ENCODE assay signal across 1 cellular context in genomic region chr5:181173420-181174342, GRCh38.
TF ChIP-seq lines count a peak whose summit lies in the region.

No MANE protein-coding gene starts in this region.

TF ChIP-seq in HepG2, 621 proteins besides CTCF, POLR2A, EP300 and RAD21 (continued from another document and continues in another):
- TF ChIP-seq, protein P1, sequence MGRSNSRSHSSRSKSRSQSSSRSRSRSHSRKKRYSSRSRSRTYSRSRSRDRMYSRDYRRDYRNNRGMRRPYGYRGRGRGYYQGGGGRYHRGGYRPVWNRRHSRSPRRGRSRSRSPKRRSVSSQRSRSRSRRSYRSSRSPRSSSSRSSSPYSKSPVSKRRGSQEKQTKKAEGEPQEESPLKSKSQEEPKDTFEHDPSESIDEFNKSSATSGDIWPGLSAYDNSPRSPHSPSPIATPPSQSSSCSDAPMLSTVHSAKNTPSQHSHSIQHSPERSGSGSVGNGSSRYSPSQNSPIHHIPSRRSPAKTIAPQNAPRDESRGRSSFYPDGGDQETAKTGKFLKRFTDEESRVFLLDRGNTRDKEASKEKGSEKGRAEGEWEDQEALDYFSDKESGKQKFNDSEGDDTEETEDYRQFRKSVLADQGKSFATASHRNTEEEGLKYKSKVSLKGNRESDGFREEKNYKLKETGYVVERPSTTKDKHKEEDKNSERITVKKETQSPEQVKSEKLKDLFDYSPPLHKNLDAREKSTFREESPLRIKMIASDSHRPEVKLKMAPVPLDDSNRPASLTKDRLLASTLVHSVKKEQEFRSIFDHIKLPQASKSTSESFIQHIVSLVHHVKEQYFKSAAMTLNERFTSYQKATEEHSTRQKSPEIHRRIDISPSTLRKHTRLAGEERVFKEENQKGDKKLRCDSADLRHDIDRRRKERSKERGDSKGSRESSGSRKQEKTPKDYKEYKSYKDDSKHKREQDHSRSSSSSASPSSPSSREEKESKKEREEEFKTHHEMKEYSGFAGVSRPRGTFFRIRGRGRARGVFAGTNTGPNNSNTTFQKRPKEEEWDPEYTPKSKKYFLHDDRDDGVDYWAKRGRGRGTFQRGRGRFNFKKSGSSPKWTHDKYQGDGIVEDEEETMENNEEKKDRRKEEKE (IDR thresholded peaks at IDR 0.05): no peak
- no peak for TF ChIP-seq PCBP2 (optimal IDR thresholded peaks at IDR 0.05; ENCODE audit: low read depth, low read length, poor library complexity, severe bottlenecking)
- TF ChIP-seq, protein P2, sequence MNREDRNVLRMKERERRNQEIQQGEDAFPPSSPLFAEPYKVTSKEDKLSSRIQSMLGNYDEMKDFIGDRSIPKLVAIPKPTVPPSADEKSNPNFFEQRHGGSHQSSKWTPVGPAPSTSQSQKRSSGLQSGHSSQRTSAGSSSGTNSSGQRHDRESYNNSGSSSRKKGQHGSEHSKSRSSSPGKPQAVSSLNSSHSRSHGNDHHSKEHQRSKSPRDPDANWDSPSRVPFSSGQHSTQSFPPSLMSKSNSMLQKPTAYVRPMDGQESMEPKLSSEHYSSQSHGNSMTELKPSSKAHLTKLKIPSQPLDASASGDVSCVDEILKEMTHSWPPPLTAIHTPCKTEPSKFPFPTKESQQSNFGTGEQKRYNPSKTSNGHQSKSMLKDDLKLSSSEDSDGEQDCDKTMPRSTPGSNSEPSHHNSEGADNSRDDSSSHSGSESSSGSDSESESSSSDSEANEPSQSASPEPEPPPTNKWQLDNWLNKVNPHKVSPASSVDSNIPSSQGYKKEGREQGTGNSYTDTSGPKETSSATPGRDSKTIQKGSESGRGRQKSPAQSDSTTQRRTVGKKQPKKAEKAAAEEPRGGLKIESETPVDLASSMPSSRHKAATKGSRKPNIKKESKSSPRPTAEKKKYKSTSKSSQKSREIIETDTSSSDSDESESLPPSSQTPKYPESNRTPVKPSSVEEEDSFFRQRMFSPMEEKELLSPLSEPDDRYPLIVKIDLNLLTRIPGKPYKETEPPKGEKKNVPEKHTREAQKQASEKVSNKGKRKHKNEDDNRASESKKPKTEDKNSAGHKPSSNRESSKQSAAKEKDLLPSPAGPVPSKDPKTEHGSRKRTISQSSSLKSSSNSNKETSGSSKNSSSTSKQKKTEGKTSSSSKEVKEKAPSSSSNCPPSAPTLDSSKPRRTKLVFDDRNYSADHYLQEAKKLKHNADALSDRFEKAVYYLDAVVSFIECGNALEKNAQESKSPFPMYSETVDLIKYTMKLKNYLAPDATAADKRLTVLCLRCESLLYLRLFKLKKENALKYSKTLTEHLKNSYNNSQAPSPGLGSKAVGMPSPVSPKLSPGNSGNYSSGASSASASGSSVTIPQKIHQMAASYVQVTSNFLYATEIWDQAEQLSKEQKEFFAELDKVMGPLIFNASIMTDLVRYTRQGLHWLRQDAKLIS (CRISPR knock-in tag; IDR thresholded peaks at IDR 0.05): no peak
- TF ChIP-seq ZMYM2 (CRISPR knock-in tag; IDR thresholded peaks at IDR 0.05): no peak
- TF ChIP-seq MXD4 (CRISPR knock-in tag; IDR thresholded peaks at IDR 0.05): no peak
- TF ChIP-seq CAMTA2 (CRISPR knock-in tag; IDR thresholded peaks at IDR 0.05; ENCODE audit: borderline replicate concordance): no peak
- no peak for TF ChIP-seq BCL6 (CRISPR knock-in tag; IDR thresholded peaks at IDR 0.05)
- TF ChIP-seq, protein P3, sequence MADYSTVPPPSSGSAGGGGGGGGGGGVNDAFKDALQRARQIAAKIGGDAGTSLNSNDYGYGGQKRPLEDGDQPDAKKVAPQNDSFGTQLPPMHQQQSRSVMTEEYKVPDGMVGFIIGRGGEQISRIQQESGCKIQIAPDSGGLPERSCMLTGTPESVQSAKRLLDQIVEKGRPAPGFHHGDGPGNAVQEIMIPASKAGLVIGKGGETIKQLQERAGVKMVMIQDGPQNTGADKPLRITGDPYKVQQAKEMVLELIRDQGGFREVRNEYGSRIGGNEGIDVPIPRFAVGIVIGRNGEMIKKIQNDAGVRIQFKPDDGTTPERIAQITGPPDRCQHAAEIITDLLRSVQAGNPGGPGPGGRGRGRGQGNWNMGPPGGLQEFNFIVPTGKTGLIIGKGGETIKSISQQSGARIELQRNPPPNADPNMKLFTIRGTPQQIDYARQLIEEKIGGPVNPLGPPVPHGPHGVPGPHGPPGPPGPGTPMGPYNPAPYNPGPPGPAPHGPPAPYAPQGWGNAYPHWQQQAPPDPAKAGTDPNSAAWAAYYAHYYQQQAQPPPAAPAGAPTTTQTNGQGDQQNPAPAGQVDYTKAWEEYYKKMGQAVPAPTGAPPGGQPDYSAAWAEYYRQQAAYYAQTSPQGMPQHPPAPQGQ (CRISPR knock-in tag; IDR thresholded peaks at IDR 0.05; ENCODE audit: borderline replicate concordance): no peak
- TF ChIP-seq MTA3 (CRISPR knock-in tag; IDR thresholded peaks at IDR 0.05): no peak
- no peak for TF ChIP-seq ZNF530 (CRISPR knock-in tag; IDR thresholded peaks at IDR 0.05; ENCODE audit: low read depth)
- no peak for TF ChIP-seq ZHX1 (CRISPR knock-in tag; IDR thresholded peaks at IDR 0.05; ENCODE audit: low read depth)
- no peak for TF ChIP-seq U2AF2 (IDR thresholded peaks at IDR 0.05; ENCODE audit: low read depth, low read length)
- TF ChIP-seq MED1 (CRISPR knock-in tag; IDR thresholded peaks at IDR 0.05): no peak
- TF ChIP-seq, protein P4, sequence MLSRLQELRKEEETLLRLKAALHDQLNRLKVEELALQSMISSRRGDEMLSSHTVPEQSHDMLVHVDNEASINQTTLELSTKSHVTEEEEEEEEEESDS (CRISPR knock-in tag; IDR thresholded peaks at IDR 0.05; ENCODE audit: borderline replicate concordance): no peak
- no peak for TF ChIP-seq ZNF83 (CRISPR knock-in tag; IDR thresholded peaks at IDR 0.05; ENCODE audit: borderline replicate concordance)
- no peak for TF ChIP-seq ARNTL (CRISPR knock-in tag; IDR thresholded peaks at IDR 0.05)
- peak; percentile 38; the same call in 1 of the 2 replicates for TF ChIP-seq ZBTB21 (CRISPR knock-in tag; IDR thresholded peaks at IDR 0.05)
- TF ChIP-seq, protein P5, sequence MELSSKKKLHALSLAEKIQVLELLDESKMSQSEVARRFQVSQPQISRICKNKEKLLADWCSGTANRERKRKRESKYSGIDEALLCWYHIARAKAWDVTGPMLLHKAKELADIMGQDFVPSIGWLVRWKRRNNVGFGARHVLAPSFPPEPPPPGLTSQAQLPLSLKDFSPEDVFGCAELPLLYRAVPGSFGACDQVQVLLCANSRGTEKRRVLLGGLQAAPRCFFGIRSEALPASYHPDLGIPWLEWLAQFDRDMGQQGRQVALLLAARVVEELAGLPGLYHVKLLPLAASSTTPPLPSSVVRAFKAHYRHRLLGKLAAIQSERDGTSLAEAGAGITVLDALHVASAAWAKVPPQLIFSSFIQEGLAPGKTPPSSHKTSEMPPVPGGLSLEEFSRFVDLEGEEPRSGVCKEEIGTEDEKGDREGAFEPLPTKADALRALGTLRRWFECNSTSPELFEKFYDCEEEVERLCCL (CRISPR knock-in tag; IDR thresholded peaks at IDR 0.05; ENCODE audit: borderline replicate concordance): no peak
- TF ChIP-seq, protein P6, sequence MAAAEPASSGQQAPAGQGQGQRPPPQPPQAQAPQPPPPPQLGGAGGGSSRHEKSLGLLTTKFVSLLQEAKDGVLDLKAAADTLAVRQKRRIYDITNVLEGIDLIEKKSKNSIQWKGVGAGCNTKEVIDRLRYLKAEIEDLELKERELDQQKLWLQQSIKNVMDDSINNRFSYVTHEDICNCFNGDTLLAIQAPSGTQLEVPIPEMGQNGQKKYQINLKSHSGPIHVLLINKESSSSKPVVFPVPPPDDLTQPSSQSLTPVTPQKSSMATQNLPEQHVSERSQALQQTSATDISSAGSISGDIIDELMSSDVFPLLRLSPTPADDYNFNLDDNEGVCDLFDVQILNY (CRISPR knock-in tag; conservative IDR thresholded peaks at IDR 0.05): no peak
- TF ChIP-seq ZNF232 (CRISPR knock-in tag; IDR thresholded peaks at IDR 0.05; ENCODE audit: borderline replicate concordance): no peak
- TF ChIP-seq EZH2 (conservative IDR thresholded peaks at IDR 0.05; ENCODE audit: low read depth, low read length): no peak
- TF ChIP-seq, protein P7, sequence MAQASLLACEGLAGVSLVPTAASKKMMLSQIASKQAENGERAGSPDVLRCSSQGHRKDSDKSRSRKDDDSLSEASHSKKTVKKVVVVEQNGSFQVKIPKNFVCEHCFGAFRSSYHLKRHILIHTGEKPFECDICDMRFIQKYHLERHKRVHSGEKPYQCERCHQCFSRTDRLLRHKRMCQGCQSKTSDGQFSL (CRISPR knock-in tag; IDR thresholded peaks at IDR 0.05): 0 out of 2 replicates have a peak, but pooled peaks have one; percentile 24
- no peak for TF ChIP-seq PAX8 (CRISPR knock-in tag; IDR thresholded peaks at IDR 0.05; ENCODE audit: borderline replicate concordance)
- TF ChIP-seq BHLHE40 (IDR thresholded peaks at IDR 0.05; ENCODE audit: low read length): no peak
- TF ChIP-seq ZNF709 (CRISPR knock-in tag; IDR thresholded peaks at IDR 0.05): no peak
- no peak for TF ChIP-seq ZNF143 (CRISPR knock-in tag; IDR thresholded peaks at IDR 0.05)
- no peak for TF ChIP-seq ZNF253 (CRISPR knock-in tag; IDR thresholded peaks at IDR 0.05; ENCODE audit: borderline replicate concordance)
- TF ChIP-seq ZNF772 (CRISPR knock-in tag; IDR thresholded peaks at IDR 0.05): no peak
- TF ChIP-seq MAFK (conservative IDR thresholded peaks at IDR 0.05 in 1 of 2, IDR thresholded peaks at IDR 0.05 in 1 of 2; ENCODE audit: low read length in 2 of 2): no peak
- TF ChIP-seq RBM39 (IDR thresholded peaks at IDR 0.05; ENCODE audit: low read depth, low read length, poor library complexity, severe bottlenecking): no peak
- no peak for TF ChIP-seq JDP2 (CRISPR knock-in tag; IDR thresholded peaks at IDR 0.05; ENCODE audit: borderline replicate concordance)
- TF ChIP-seq ZC3H4 (CRISPR knock-in tag; IDR thresholded peaks at IDR 0.05; ENCODE audit: borderline replicate concordance): no peak
- TF ChIP-seq, protein P8, sequence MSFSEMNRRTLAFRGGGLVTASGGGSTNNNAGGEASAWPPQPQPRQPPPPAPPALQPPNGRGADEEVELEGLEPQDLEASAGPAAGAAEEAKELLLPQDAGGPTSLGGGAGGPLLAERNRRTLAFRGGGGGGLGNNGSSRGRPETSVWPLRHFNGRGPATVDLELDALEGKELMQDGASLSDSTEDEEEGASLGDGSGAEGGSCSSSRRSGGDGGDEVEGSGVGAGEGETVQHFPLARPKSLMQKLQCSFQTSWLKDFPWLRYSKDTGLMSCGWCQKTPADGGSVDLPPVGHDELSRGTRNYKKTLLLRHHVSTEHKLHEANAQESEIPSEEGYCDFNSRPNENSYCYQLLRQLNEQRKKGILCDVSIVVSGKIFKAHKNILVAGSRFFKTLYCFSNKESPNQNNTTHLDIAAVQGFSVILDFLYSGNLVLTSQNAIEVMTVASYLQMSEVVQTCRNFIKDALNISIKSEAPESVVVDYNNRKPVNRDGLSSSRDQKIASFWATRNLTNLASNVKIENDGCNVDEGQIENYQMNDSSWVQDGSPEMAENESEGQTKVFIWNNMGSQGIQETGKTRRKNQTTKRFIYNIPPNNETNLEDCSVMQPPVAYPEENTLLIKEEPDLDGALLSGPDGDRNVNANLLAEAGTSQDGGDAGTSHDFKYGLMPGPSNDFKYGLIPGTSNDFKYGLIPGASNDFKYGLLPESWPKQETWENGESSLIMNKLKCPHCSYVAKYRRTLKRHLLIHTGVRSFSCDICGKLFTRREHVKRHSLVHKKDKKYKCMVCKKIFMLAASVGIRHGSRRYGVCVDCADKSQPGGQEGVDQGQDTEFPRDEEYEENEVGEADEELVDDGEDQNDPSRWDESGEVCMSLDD (CRISPR knock-in tag; IDR thresholded peaks at IDR 0.05; ENCODE audit: borderline replicate concordance): no peak
- no peak for TF ChIP-seq FOXJ3 (CRISPR knock-in tag; IDR thresholded peaks at IDR 0.05; ENCODE audit: borderline replicate concordance)
- TF ChIP-seq, protein P9, sequence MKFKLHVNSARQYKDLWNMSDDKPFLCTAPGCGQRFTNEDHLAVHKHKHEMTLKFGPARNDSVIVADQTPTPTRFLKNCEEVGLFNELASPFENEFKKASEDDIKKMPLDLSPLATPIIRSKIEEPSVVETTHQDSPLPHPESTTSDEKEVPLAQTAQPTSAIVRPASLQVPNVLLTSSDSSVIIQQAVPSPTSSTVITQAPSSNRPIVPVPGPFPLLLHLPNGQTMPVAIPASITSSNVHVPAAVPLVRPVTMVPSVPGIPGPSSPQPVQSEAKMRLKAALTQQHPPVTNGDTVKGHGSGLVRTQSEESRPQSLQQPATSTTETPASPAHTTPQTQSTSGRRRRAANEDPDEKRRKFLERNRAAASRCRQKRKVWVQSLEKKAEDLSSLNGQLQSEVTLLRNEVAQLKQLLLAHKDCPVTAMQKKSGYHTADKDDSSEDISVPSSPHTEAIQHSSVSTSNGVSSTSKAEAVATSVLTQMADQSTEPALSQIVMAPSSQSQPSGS (CRISPR knock-in tag; IDR thresholded peaks at IDR 0.05): 0 out of 2 replicates have a peak, but pooled peaks have one; percentile 19
- no peak for TF ChIP-seq KLF15 (CRISPR knock-in tag; IDR thresholded peaks at IDR 0.05; ENCODE audit: borderline replicate concordance)
- TF ChIP-seq, protein P10, sequence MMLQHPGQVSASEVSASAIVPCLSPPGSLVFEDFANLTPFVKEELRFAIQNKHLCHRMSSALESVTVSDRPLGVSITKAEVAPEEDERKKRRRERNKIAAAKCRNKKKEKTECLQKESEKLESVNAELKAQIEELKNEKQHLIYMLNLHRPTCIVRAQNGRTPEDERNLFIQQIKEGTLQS (CRISPR knock-in tag; IDR thresholded peaks at IDR 0.05): no peak
- TF ChIP-seq JUN (CRISPR knock-in tag; IDR thresholded peaks at IDR 0.05): no peak
